Comparison of ENCODE assay signal across 8 cellular contexts in genomic region chr7:12686234-12686893, GRCh38. TPM values are rescaled to one million over a fixed set of nuclear protein-coding genes. Genes with fewer than 3 reads are reported as not detected.
DNase-seq lines count a peak whose midpoint lies in the region; ATAC-seq and TF ChIP-seq lines count a peak whose summit lies in the region.

No MANE protein-coding gene starts in this region.

- H3K4me3 Mint-ChIP-seq in chondrocyte (ENCODE audit: unreplicated experiment): peak overlapping the region; percentile 83

- peak; percentile 83 for TF ChIP-seq CTCF in chondrocyte (IDR thresholded peaks at IDR 0.05)

- H3K36me3 Mint-ChIP-seq in chondrocyte (ENCODE audit: low read depth): no peaks in the 10 kb centered on the region

- H3K27ac Mint-ChIP-seq in chondrocyte (ENCODE audit: unreplicated experiment): peak overlapping the region; percentile 94

- H3K9me3 Mint-ChIP-seq in chondrocyte (ENCODE audit: low read depth): no peaks in the 10 kb centered on the region

- ATAC-seq in GM18909 (IDR thresholded peaks at IDR 0.05; ENCODE audit: poor library complexity, unreplicated experiment): peak; percentile 83
- peak; percentile 86 for ATAC-seq in HG03196 (IDR thresholded peaks at IDR 0.05; ENCODE audit: unreplicated experiment)

- DNase-seq in AG08396 (ENCODE audit: low spot score) (peak; percentile 93), NCI-H226 (peak; percentile 99), chondrocyte (ENCODE audit: low spot score) (peak; percentile 93), kidney tubule cell (ENCODE audit: low spot score) (peak; percentile 99)
- peak; percentile 93 for DNase-seq in activated CD4-positive, alpha-beta T cell treated with anti-CD3 and anti-CD28 coated beads for 1 hour
- DNase-seq in stimulated activated CD4-positive, alpha-beta T cell treated with anti-CD3 and anti-CD28 coated beads, Interleukin-1b, Interleukin-23, amount 100 ng/mL, for 24 hours (ENCODE audit: low read depth in 4 of 4, low spot score in 1 of 4): peak; percentile 73 to 88 (median 86)

- peaks cover 38% of the 10 kb centered on the region for H3K4me1 Mint-ChIP-seq in chondrocyte (ENCODE audit: low read depth)

- H3K27me3 Mint-ChIP-seq in chondrocyte (ENCODE audit: low read depth): no peaks in the 10 kb centered on the region

RNA-seq across cellular contexts. Expression of gene ARL4A, which starts 1.1 kb away (rescaled TPM):
- total RNA-seq in chondrocyte: 12.7 to 15.3 TPM (median 14.9 TPM) in 3 replicates

Comparison
In these comparisons a context has a peak if more than half of its experiments do, and no peak if none do; other contexts are left out.
1. Peak in every context shown above with its lines: DNase-seq and ATAC-seq.